ENCODE assay signal across 9 cellular contexts in the genomic region with DNA sequence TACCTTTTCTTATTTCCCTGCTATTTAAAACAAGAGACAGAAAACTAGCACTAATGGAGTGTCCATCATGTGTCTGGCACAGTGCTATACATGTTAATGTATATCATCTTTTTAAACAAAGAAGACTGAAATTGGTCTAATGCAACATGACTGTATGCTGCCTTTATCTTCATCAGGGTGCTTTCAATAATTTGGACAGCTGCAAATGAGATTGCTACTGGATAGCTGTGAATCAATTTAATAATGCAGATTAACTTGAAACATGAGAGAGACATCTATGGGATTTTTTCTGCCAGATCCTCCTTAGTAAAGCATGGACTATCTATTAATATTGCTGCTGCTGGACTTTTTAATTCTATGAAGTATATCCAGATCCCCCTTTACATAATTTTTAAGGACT.
"Had no signal": no experiment of that assay in that cellular context is flagged by ENCODE, and none has a peak within 500 bp of the region (broad histone marks: within the 10 kb centered on the region; RNA-seq: fewer than 3 reads in every experiment).

No MANE protein-coding gene starts in this region.

- H2AFZ ChIP-seq: GM23248, GM23338 had no signal

- DNase-seq: GM23248, GOT3, H7, H9, HCEC 1CT, HFFc6 had no signal

- H3K27ac ChIP-seq: GM23248 had no signal

- H3K4me3 ChIP-seq: GM23248, GM23338, HAP-1 had no signal

- H3K4me2 ChIP-seq: GM23338 had no signal

- H3K9me3 ChIP-seq: HAP-1 had no signal

- H3K36me3 ChIP-seq: HAP-1 had no signal

- ATAC-seq: GM23338, HCT116 had no signal

- H3K9ac ChIP-seq: GM23248 had no signal
